ENCODE assay signal across 11 cellular contexts in genomic region chr12:124523071-124523470, GRCh38. TPM values are rescaled to one million over a fixed set of nuclear protein-coding genes. Genes with fewer than 3 reads are reported as not detected.
DNase-seq lines count a peak whose midpoint lies in the region; ATAC-seq and TF ChIP-seq lines count a peak whose summit lies in the region.
"Had no signal": no experiment of that assay in that cellular context is flagged by ENCODE, and none has a peak within 500 bp of the region (broad histone marks: within the 10 kb centered on the region; RNA-seq: fewer than 3 reads in every experiment).

No MANE protein-coding gene starts in this region.

- H3K9me3 Mint-ChIP-seq in activated T-cell treated with anti-CD3 and anti-CD28 coated beads, Interleukin-2, amount 50 U/mL, for 72 hours, result no peaks in the 10 kb centered on the region

- H3K36me3 Mint-ChIP-seq in activated T-cell treated with anti-CD3 and anti-CD28 coated beads, Interleukin-2, amount 50 U/mL, for 72 hours (ENCODE audit: insufficient read depth in 2 of 2), result peaks cover 0 to 1% of the 10 kb centered on the region in 2 donors

- H3K27ac Mint-ChIP-seq in activated T-cell treated with anti-CD3 and anti-CD28 coated beads, Interleukin-2, amount 50 U/mL, for 72 hours, result no peak overlapping the region
- H3K27ac Mint-ChIP-seq: B cell had no signal

- DNase-seq in activated T-cell treated with anti-CD3 and anti-CD28 coated beads, Interleukin-2, amount 50 U/mL, for 72 hours, result peak in 1 of 2 donors; percentile 25
- no peak for DNase-seq in activated T-cell treated with anti-CD3 and anti-CD28 coated beads, Interleukin-2, amount 50 U/mL, for 1 hour
- no peak for DNase-seq in RWPE2 (ENCODE audit: low spot score)
- DNase-seq in left ventricle myocardium inferior, result peak; percentile 28
- DNase-seq in tibial artery, result no peak
- no peak for DNase-seq in cortex of kidney (lab: John Stamatoyannopoulos, UW)
- no peak for DNase-seq in superior temporal gyrus (ENCODE audit: extremely low spot score)
- DNase-seq in NCI-H146 (lab: John Stamatoyannopoulos, UW), result no peak
- DNase-seq: central memory CD4-positive, alpha-beta T cell had no signal

- peaks cover 58% of the 10 kb centered on the region for H3K4me1 Mint-ChIP-seq in activated T-cell treated with anti-CD3 and anti-CD28 coated beads, Interleukin-2, amount 50 U/mL, for 72 hours (ENCODE audit: low read depth)

- H3K27me3 Mint-ChIP-seq in activated T-cell treated with anti-CD3 and anti-CD28 coated beads, Interleukin-2, amount 50 U/mL, for 72 hours (ENCODE audit: low read depth), result no peaks in the 10 kb centered on the region
- H3K27me3 Mint-ChIP-seq: B cell had no signal

- TF ChIP-seq CTCF in RWPE2 (IDR thresholded peaks at IDR 0.05; ENCODE audit: poor library complexity, severe bottlenecking), result no peak
- TF ChIP-seq CTCF in left ventricle myocardium inferior (IDR thresholded peaks at IDR 0.05; ENCODE audit: borderline replicate concordance), result no peak
- no peak for TF ChIP-seq CTCF in tibial artery (IDR thresholded peaks at IDR 0.05)

- ATAC-seq in activated T-cell treated with anti-CD3 and anti-CD28 coated beads, Interleukin-2, amount 50 U/mL, for 72 hours (replicated peaks in 1 of 2), result peak; percentile 17 to 57
- no peak for ATAC-seq in RWPE2 (ENCODE audit: low read depth)

- H3K9me3 ChIP-seq in RWPE2 (ENCODE audit: severe bottlenecking), result no peaks in the 10 kb centered on the region
- no peaks in the 10 kb centered on the region for H3K9me3 ChIP-seq in left ventricle myocardium inferior (replicated peaks)
- H3K9me3 ChIP-seq in tibial artery, result no peaks in the 10 kb centered on the region

- intact Hi-C loops in left ventricle myocardium inferior (cut with micrococcal nuclease), result no loop called here
- intact Hi-C loops in tibial artery (cut with DNase I; ENCODE audit: low total_unique reads), result no loop called here

- no peak overlapping the region for H3K4me3 ChIP-seq in RWPE2 (ENCODE audit: severe bottlenecking)
- no peak overlapping the region for H3K4me3 ChIP-seq in left ventricle myocardium inferior
- no peak overlapping the region for H3K4me3 ChIP-seq in tibial artery

- H3K4me1 ChIP-seq in RWPE2 (ENCODE audit: insufficient read depth, poor library complexity, severe bottlenecking) (peaks cover 50% of the 10 kb centered on the region), left ventricle myocardium inferior (peaks cover 81% of the 10 kb centered on the region), tibial artery (peaks cover 15 to 77% (median 63%) of the 10 kb centered on the region in 4 donors)

- H3K36me3 ChIP-seq in RWPE2 (ENCODE audit: low read depth) (no peaks in the 10 kb centered on the region), left ventricle myocardium inferior (no peaks in the 10 kb centered on the region), tibial artery (no peaks in the 10 kb centered on the region)

- H3K27ac ChIP-seq in RWPE2 (ENCODE audit: poor library complexity, severe bottlenecking), result peak overlapping the region; percentile 97
- H3K27ac ChIP-seq in left ventricle myocardium inferior (replicated peaks), result peak overlapping the region; percentile 11
- H3K27ac ChIP-seq in tibial artery, result peak overlapping the region; percentile 57 to 66
- H3K27ac ChIP-seq: parathyroid adenoma had no signal

- H3K27me3 ChIP-seq in RWPE2 (ENCODE audit: insufficient read depth, poor library complexity, severe bottlenecking) (no peaks in the 10 kb centered on the region), left ventricle myocardium inferior (ENCODE audit: low read depth) (no peaks in the 10 kb centered on the region), tibial artery (no peaks in the 10 kb centered on the region)

- H3K4me3 Mint-ChIP-seq in activated T-cell treated with anti-CD3 and anti-CD28 coated beads, Interleukin-2, amount 50 U/mL, for 72 hours, result peak overlapping the region in 1 of 2 donors; percentile 29
- H3K4me3 Mint-ChIP-seq: B cell had no signal

RNA-seq across cellular contexts. Expression of gene NCOR2, which starts 44.3 kb away (rescaled TPM):
- total RNA-seq in activated T-cell treated with anti-CD3 and anti-CD28 coated beads, Interleukin-2, amount 50 U/mL, for 72 hours, result 100 to 1,000 TPM; 125 to 142 TPM
- 152 TPM for total RNA-seq in left ventricle myocardium inferior

Comparison
In these comparisons a context has a peak if more than half of its experiments do, and no peak if none do; other contexts are left out.
1. H3K27ac ChIP-seq: peak in every context shown above with its lines; median percentile 97 in RWPE2; 62 in tibial artery; 11 in left ventricle myocardium inferior.